Comparison of ENCODE assay signal across 8 cellular contexts in genomic region chr16:70778901-70779309, GRCh38. TPM values are rescaled to one million over a fixed set of nuclear protein-coding genes. Genes with fewer than 3 reads are reported as not detected.
A peak's percentile ranks its signal among the peaks of the same experiment; 100 is the strongest.
DNase-seq lines count a peak whose midpoint lies in the region; ATAC-seq lines count a peak whose summit lies in the region.

No MANE protein-coding gene starts in this region.

- DNase-seq in NCI-H526 (lab: John Stamatoyannopoulos, UW) (peak; percentile 24 to 38), NCI-H526 treated with DMSO at 0.1 percent for 48 hours (lab: John Stamatoyannopoulos, UW) (no peak), UCSD-AML1 (lab: John Stamatoyannopoulos, UW; ENCODE audit: unreplicated experiment) (peak; percentile 14), iPS DF 19.7 (ENCODE audit: low read depth, low spot score) (peak; percentile 82), ureter (ENCODE audit: low spot score) (peak; percentile 75)
- no peak for DNase-seq in stimulated activated CD4-positive, alpha-beta T cell treated with anti-CD3 and anti-CD28 coated beads, Interleukin-4, amount 100 ng/mL, for 4 hours

- ATAC-seq in GM18861 (IDR thresholded peaks at IDR 0.05; ENCODE audit: unreplicated experiment) (no peak), GM18517 (IDR thresholded peaks at IDR 0.05; ENCODE audit: unreplicated experiment) (no peak)

RNA-seq across cellular contexts. Expression of gene VAC14, which starts 22.1 kb away (rescaled TPM):
- total RNA-seq in ureter, result 41.1 TPM

Comparison
In these comparisons a context has a peak if more than half of its experiments do, and no peak if none do; other contexts are left out.
1. DNase-seq: peak in NCI-H526 (2 of 2), UCSD-AML1 (single experiment), iPS DF 19.7 (single experiment) and ureter (single experiment); none in NCI-H526 treated with DMSO at 0.1 percent for 48 hours (single experiment) and stimulated activated CD4-positive, alpha-beta T cell treated with anti-CD3 and anti-CD28 coated beads, Interleukin-4, amount 100 ng/mL, for 4 hours (0 of 2).